ENCODE assay signal across 35 cellular contexts in the genomic region with DNA sequence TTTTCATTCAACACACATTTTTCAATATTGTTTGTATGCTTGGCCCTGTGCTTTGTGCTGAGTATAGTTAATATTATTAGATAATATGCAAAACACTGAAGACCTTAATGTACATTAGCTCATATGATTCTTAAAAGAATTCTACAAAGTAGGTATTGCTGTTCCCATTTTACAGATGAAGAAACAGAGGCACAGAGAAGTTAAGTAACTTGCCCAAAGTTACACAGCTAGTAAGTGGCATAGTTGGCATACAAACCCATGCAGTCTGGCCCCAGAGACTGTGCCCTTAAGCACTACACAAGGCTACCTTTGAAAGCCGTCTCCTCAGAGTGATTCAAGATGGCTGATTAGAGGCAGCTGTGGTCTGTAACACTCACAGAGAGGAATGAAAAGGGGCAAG.
DNase-seq lines count a peak whose midpoint lies in the region; ATAC-seq, FAIRE-seq and TF ChIP-seq lines count a peak whose summit lies in the region.
"Had no signal": no experiment of that assay in that cellular context is flagged by ENCODE, and none has a peak within 500 bp of the region (broad histone marks: within the 10 kb centered on the region; RNA-seq: fewer than 3 reads in every experiment).

No MANE protein-coding gene starts in this region.

- CTCF ChIA-PET in A549 (lab: Yijun Ruan, JAX): no interaction called here
- CTCF ChIA-PET in K562 (lab: Yijun Ruan, JAX; ENCODE audit: low intra/inter-chr PET ratio): no interaction called here
- CTCF ChIA-PET in CD8-positive, alpha-beta T cell (lab: Charles Lee): no interaction called here

- no TSS peak for BruUV-seq in K562 (replicated peaks; lab: Mats Ljungman, UMichigan)

- TF ChIP-seq EP300 in A549 (IDR thresholded peaks at IDR 0.05) (no peak), K562 (IDR thresholded peaks at IDR 0.05; ENCODE audit: low read length) (no peak)

- no peak overlapping the region for H3K27ac Mint-ChIP-seq in CD8-positive, alpha-beta T cell
- H3K27ac Mint-ChIP-seq: B cell; CD14-positive monocyte; CD4-positive, alpha-beta memory T cell; CD4-positive, alpha-beta T cell; CD4-positive, CD25-positive, alpha-beta regulatory T cell; CD8-positive, alpha-beta memory T cell had no signal

- H3K79me2 ChIP-seq in K562 (ENCODE audit: control insufficient read depth, insufficient read depth, low read length): no peaks in the 10 kb centered on the region

- in situ Hi-C loops in K562 (cut with MboI): no loop called here

- H2AFZ ChIP-seq in K562 (ENCODE audit: low read depth, low read length): no peak overlapping the region

- H3K27me3 ChIP-seq in K562 (ENCODE audit: control insufficient read depth in 2 of 2, insufficient read depth in 2 of 2, low read length in 2 of 2) (no peaks in the 10 kb centered on the region; a peak in 1 of 5 replicates), small intestine (ENCODE audit: control insufficient read depth in 2 of 2, insufficient read depth in 2 of 2, low read length in 2 of 2) (no peaks in the 10 kb centered on the region)
- no peaks in the 10 kb centered on the region for H3K27me3 ChIP-seq in CD8-positive, alpha-beta T cell (ENCODE audit: insufficient read depth, low read length)
- H3K27me3 ChIP-seq: BE2C had no signal

- intact Hi-C loops in K562 (cut with micrococcal nuclease): no loop called here
- intact Hi-C loops in CD8-positive, alpha-beta T cell (cut with DNase I, micrococcal nuclease): no loop called here

- H3K4me3 ChIP-seq in A549 (no peak overlapping the region), K562 (no peak overlapping the region), small intestine (ENCODE audit: low read depth in 1 of 2, low read length in 2 of 2) (no peak overlapping the region)
- H3K4me3 ChIP-seq in CD8-positive, alpha-beta T cell (ENCODE audit: low read depth, low read length): no peak overlapping the region
- H3K4me3 ChIP-seq: BLaER1; BLaER1 treated with 17β-estradiol and CSF1 and Interleukin-3, amounts not matched to agents 10 nM and 100 nM had no signal

- H3K4me1 ChIP-seq in A549 (no peaks in the 10 kb centered on the region), K562 (replicated peaks in 1 of 2; ENCODE audit: control insufficient read depth in 2 of 2, insufficient read depth in 2 of 2, low read length in 2 of 2) (no peaks in the 10 kb centered on the region), small intestine (ENCODE audit: control insufficient read depth in 2 of 2, insufficient read depth in 1 of 2, low read depth in 1 of 2, low read length in 1 of 2) (no peaks in the 10 kb centered on the region)
- no peaks in the 10 kb centered on the region for H3K4me1 ChIP-seq in CD8-positive, alpha-beta T cell (ENCODE audit: insufficient read depth, low read length)
- H3K4me1 ChIP-seq: BE2C; BLaER1; BLaER1 treated with 17β-estradiol and CSF1 and Interleukin-3, amounts not matched to agents 10 nM and 100 nM; Caco-2 had no signal

- H3K4me3 Mint-ChIP-seq in CD8-positive, alpha-beta T cell: no peak overlapping the region
- H3K4me3 Mint-ChIP-seq: B cell; CD14-positive monocyte; CD4-positive, alpha-beta memory T cell; CD4-positive, alpha-beta T cell; CD4-positive, CD25-positive, alpha-beta regulatory T cell; CD8-positive, alpha-beta memory T cell had no signal

- H3K36me3 ChIP-seq in K562 (ENCODE audit: control insufficient read depth, insufficient read depth, low read length) (no peaks in the 10 kb centered on the region), small intestine (ENCODE audit: control insufficient read depth in 2 of 2, insufficient read depth in 2 of 2, low read length in 2 of 2) (no peaks in the 10 kb centered on the region)
- no peaks in the 10 kb centered on the region for H3K36me3 ChIP-seq in CD8-positive, alpha-beta T cell (ENCODE audit: insufficient read depth, low read length)
- H3K36me3 ChIP-seq: BE2C; BLaER1; BLaER1 treated with 17β-estradiol and CSF1 and Interleukin-3, amounts not matched to agents 10 nM and 100 nM had no signal

- H3K4me2 ChIP-seq in A549: no peak overlapping the region
- H3K4me2 ChIP-seq in K562 (ENCODE audit: insufficient read depth, low read length): no peak overlapping the region
- H3K4me2 ChIP-seq: BLaER1; BLaER1 treated with 17β-estradiol and CSF1 and Interleukin-3, amounts not matched to agents 10 nM and 100 nM had no signal

- no peaks in the 10 kb centered on the region for H4K20me1 ChIP-seq in K562 (replicated peaks; ENCODE audit: control insufficient read depth, insufficient read depth, low read length)
- H4K20me1 ChIP-seq: BLaER1; BLaER1 treated with 17β-estradiol and CSF1 and Interleukin-3, amounts not matched to agents 10 nM and 100 nM had no signal

- H3K36me3 Mint-ChIP-seq in CD8-positive, alpha-beta T cell: no peaks in the 10 kb centered on the region
- H3K36me3 Mint-ChIP-seq: CD14-positive monocyte; CD4-positive, alpha-beta memory T cell; CD4-positive, CD25-positive, alpha-beta regulatory T cell; CD8-positive, alpha-beta memory T cell had no signal

- TF ChIP-seq RAD21 in A549 (conservative IDR thresholded peaks at IDR 0.05 in 1 of 2, IDR thresholded peaks at IDR 0.05 in 1 of 2) (no peak), K562 (CRISPR knock-in tag; conservative IDR thresholded peaks at IDR 0.05 in 1 of 2, IDR thresholded peaks at IDR 0.05 in 1 of 2) (no peak)

- DNase-seq in A549 (ENCODE audit: low read depth in 1 of 2, low spot score in 1 of 2) (no peak), GM12891 (ENCODE audit: insufficient read length, low spot score) (no peak), K562 (ENCODE audit: extremely low read depth in 1 of 4, low spot score in 3 of 4) (no peak), NCI-H2081 (lab: John Stamatoyannopoulos, UW) (no peak), small intestine (no peak)
- DNase-seq in CD8-positive, alpha-beta T cell: no peak
- DNase-seq: 8988T; ACHN; AML-193; BE2C; C1 segment of cervical spinal cord; Caco-2; Calu3; CD4-positive, alpha-beta memory T cell; CD4-positive, alpha-beta T cell; CD4-positive, CD25-positive, alpha-beta regulatory T cell; CD8-positive, alpha-beta memory T cell; COR-L47; DMS 273 treated with DMSO at 0.1 percent for 48 hours; DMS153; DMS53; DMS79; DMS79 treated with DMSO at 0.1 percent for 48 hours; DND-41; EL had no signal

- TF ChIP-seq POLR2A in A549 (IDR thresholded peaks at IDR 0.05; ENCODE audit: low read length) (no peak), GM12891 (IDR thresholded peaks at IDR 0.05; ENCODE audit: low read depth, low read length) (no peak), K562 (conservative IDR thresholded peaks at IDR 0.05) (no peak)

- H3K27me3 Mint-ChIP-seq in CD8-positive, alpha-beta T cell (ENCODE audit: low read depth): no peaks in the 10 kb centered on the region
- H3K27me3 Mint-ChIP-seq: B cell; CD4-positive, alpha-beta memory T cell; CD4-positive, alpha-beta T cell; CD4-positive, CD25-positive, alpha-beta regulatory T cell had no signal

- no peaks in the 10 kb centered on the region for H3K9me1 ChIP-seq in K562 (ENCODE audit: control insufficient read depth, insufficient read depth, low read length)

- no peaks in the 10 kb centered on the region for H3K4me1 Mint-ChIP-seq in CD8-positive, alpha-beta T cell (ENCODE audit: low read depth)
- H3K4me1 Mint-ChIP-seq: B cell; CD14-positive monocyte; CD4-positive, alpha-beta memory T cell; CD4-positive, CD25-positive, alpha-beta regulatory T cell; CD8-positive, alpha-beta memory T cell had no signal

- H3K9ac ChIP-seq in K562 (ENCODE audit: insufficient read depth in 1 of 2, low read depth in 2 of 2, low read length in 2 of 2): no peak overlapping the region
- H3K9ac ChIP-seq: BLaER1; BLaER1 treated with 17β-estradiol and CSF1 and Interleukin-3, amounts not matched to agents 10 nM and 100 nM had no signal

- H3K9me3 ChIP-seq in A549 (no peaks in the 10 kb centered on the region), K562 (replicated peaks; ENCODE audit: control insufficient read depth, insufficient read depth, low read depth, low read length) (no peaks in the 10 kb centered on the region), small intestine (ENCODE audit: control insufficient read depth, low read depth) (no peaks in the 10 kb centered on the region)
- H3K9me3 ChIP-seq in CD8-positive, alpha-beta T cell (ENCODE audit: low read length): no peaks in the 10 kb centered on the region
- H3K9me3 ChIP-seq: BE2C, BLaER1, Caco-2 had no signal

- POLR2A ChIA-PET in A549 (lab: Yijun Ruan, JAX): no interaction called here
- POLR2A ChIA-PET in K562 (lab: Yijun Ruan, JAX): no interaction called here
- POLR2A ChIA-PET in CD8-positive, alpha-beta T cell (lab: Charles Lee): no interaction called here

- no peak for TF ChIP-seq CTCF in A549 (IDR thresholded peaks at IDR 0.05)
- no peak for TF ChIP-seq CTCF in K562 (IDR thresholded peaks at IDR 0.05 in 2 of 3, conservative IDR thresholded peaks at IDR 0.05 in 1 of 3; ENCODE audit: insufficient read depth in 2 of 3, low read depth in 1 of 3, low read length in 3 of 3)
- no peak for TF ChIP-seq CTCF in CD8-positive, alpha-beta T cell (IDR thresholded peaks at IDR 0.05)

- 20% methylated on average over 1 of the region's 1 CpG for WGBS in A549 (ENCODE audit: missing lambda C conversion rate)
- 27% methylated on average over 1 of the region's 1 CpG for WGBS in K562 (ENCODE audit: insufficient coverage, low coverage, missing lambda C conversion rate)
- WGBS in small intestine, 3 donors: 76 to 94% (median 85%) methylated on average over 1 of the region's 1 CpG

- no peaks in the 10 kb centered on the region for H3K9me3 Mint-ChIP-seq in CD8-positive, alpha-beta T cell
- H3K9me3 Mint-ChIP-seq: CD4-positive, alpha-beta memory T cell; CD4-positive, alpha-beta T cell had no signal

- FAIRE-seq in A549 (lab: Jason Lieb, UNC) (peak; percentile 39), GM12891 (lab: Jason Lieb, UNC) (peak; percentile 33), K562 (lab: Jason Lieb, UNC) (no peak), colon (lab: Jason Lieb, UNC) (peak; percentile 41), small intestine (lab: Jason Lieb, UNC) (no peak)
- FAIRE-seq: A204.1, D721Med had no signal

- H3K27ac ChIP-seq in A549 (no peak overlapping the region), K562 (ENCODE audit: extremely low read depth, low read depth, low read length) (no peak overlapping the region), small intestine (ENCODE audit: low read depth in 1 of 2, low read length in 1 of 2) (no peak overlapping the region)
- no peak overlapping the region for H3K27ac ChIP-seq in CD8-positive, alpha-beta T cell (ENCODE audit: low read depth, low read length)
- H3K27ac ChIP-seq: 22Rv1; BLaER1; BLaER1 treated with 17β-estradiol and CSF1 and Interleukin-3, amounts not matched to agents 10 nM and 100 nM; C4-2B had no signal

- ATAC-seq in A549 (no peak), K562 (no peak), GM19452 (IDR thresholded peaks at IDR 0.05; ENCODE audit: unreplicated experiment) (no peak)
- ATAC-seq in CD8-positive, alpha-beta T cell: no peak

TF ChIP-seq in GM12891, 5 proteins besides CTCF, POLR2A, EP300 and RAD21:
- TF ChIP-seq POU2F2 (IDR thresholded peaks at IDR 0.05; ENCODE audit: low read depth, low read length): no peak
- no peak for TF ChIP-seq SPI1 (IDR thresholded peaks at IDR 0.05; ENCODE audit: low read depth, low read length)

TF ChIP-seq in K562, 482 proteins besides CTCF, POLR2A, EP300 and RAD21 (continues in another document):
- TF ChIP-seq BCOR (IDR thresholded peaks at IDR 0.05) (peak; percentile 65; the same call in 1 of the 2 replicates), RBM25 (IDR thresholded peaks at IDR 0.05; ENCODE audit: low read depth, low read length, severe bottlenecking) (peak; percentile 66), CBX8 (IDR thresholded peaks at IDR 0.05; ENCODE audit: borderline replicate concordance, extremely low read depth, low read depth, low read length, poor library complexity, severe bottlenecking) (no peak)
